19 cellular contexts compared by ENCODE assay signal in the genomic region with DNA sequence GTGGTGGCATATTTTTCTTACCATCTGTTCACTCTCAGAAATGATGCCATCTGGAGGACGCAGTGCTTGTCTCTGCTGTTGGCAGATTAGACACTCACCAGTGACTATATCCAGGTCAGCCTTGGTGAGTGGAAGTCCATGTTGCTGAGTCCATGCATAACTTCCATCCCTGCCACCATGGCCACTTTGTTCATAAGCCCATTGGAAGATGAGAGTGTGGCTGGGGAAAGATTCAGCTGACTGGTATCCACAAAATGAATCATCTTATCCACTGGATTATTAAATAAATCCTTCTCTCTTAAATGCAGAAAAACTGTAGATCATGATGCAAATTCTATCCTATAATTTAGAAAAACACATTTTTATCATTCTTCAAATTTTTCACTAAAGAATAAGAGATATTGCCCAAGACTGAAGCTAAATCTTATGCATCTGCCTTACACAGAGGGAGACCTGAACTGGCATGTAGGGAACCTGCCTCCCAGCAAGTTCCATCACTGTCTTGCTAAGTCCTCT.
DNase-seq lines count a peak whose midpoint lies in the region; ATAC-seq, FAIRE-seq and TF ChIP-seq lines count a peak whose summit lies in the region.
"Had no signal": no experiment of that assay in that cellular context is flagged by ENCODE, and none has a peak within 500 bp of the region (broad histone marks: within the 10 kb centered on the region; RNA-seq: fewer than 3 reads in every experiment).

No MANE protein-coding gene starts in this region.

- peaks cover 3% of the 10 kb centered on the region for H3K9me3 Mint-ChIP-seq in astrocyte (ENCODE audit: unreplicated experiment)
- peaks cover 4% of the 10 kb centered on the region for H3K9me3 Mint-ChIP-seq in activated CD4-positive, alpha-beta T cell treated with anti-CD3 and anti-CD28 coated beads, Interleukin-2, amount 10 ng/mL, durations not matched to agents 24 days and 14 days

- H3K4me1 ChIP-seq in astrocyte (ENCODE audit: insufficient read depth, low read length) (no peaks in the 10 kb centered on the region), right atrium auricular region (no peaks in the 10 kb centered on the region)
- H3K4me1 ChIP-seq: colonic mucosa, esophagus squamous epithelium, Peyer's patch had no signal

- intact Hi-C loops in activated CD4-positive, alpha-beta T cell treated with anti-CD3 and anti-CD28 coated beads, Interleukin-2, amount 10 ng/mL, durations not matched to agents 24 days and 14 days (cut with micrococcal nuclease): no loop called here

- ATAC-seq in GM21717 (IDR thresholded peaks at IDR 0.05; ENCODE audit: unreplicated experiment) (no peak), HG02981 (IDR thresholded peaks at IDR 0.05; ENCODE audit: unreplicated experiment) (no peak)
- ATAC-seq: mucosa of descending colon had no signal

- H3K27ac Mint-ChIP-seq in astrocyte (ENCODE audit: unreplicated experiment): no peak overlapping the region
- H3K27ac Mint-ChIP-seq in activated CD4-positive, alpha-beta T cell treated with anti-CD3 and anti-CD28 coated beads, Interleukin-2, amount 10 ng/mL, durations not matched to agents 24 days and 14 days: no peak overlapping the region
- H3K27ac Mint-ChIP-seq: activated naive CD4-positive, alpha-beta T cell treated with anti-CD3 and anti-CD28 coated beads, Interleukin-2, amount 10 ng/mL, durations not matched to agents 7 days and 5 days; CD4-positive, CD25-positive, alpha-beta regulatory T cell; immature natural killer cell had no signal

- no peak overlapping the region for H3K4me2 ChIP-seq in astrocyte (ENCODE audit: low read length)

- peaks cover 3% of the 10 kb centered on the region for H3K27me3 Mint-ChIP-seq in astrocyte (ENCODE audit: low read depth, unreplicated experiment)
- H3K27me3 Mint-ChIP-seq in activated CD4-positive, alpha-beta T cell treated with anti-CD3 and anti-CD28 coated beads, Interleukin-2, amount 10 ng/mL, durations not matched to agents 24 days and 14 days: no peaks in the 10 kb centered on the region
- H3K27me3 Mint-ChIP-seq: activated naive CD4-positive, alpha-beta T cell treated with anti-CD3 and anti-CD28 coated beads, Interleukin-2, amount 10 ng/mL, durations not matched to agents 7 days and 5 days; CD4-positive, CD25-positive, alpha-beta regulatory T cell had no signal

- DNase-seq in AG09309 (ENCODE audit: low read depth) (peak; percentile 80), HT1080 (ENCODE audit: low read depth) (peak; percentile 46), astrocyte (ENCODE audit: low read depth) (peak; percentile 63), iris pigment epithelial cell (ENCODE audit: low read depth) (peak; percentile 83), right atrium auricular region (ENCODE audit: low spot score) (no peak)
- DNase-seq in activated CD4-positive, alpha-beta T cell treated with anti-CD3 and anti-CD28 coated beads, Interleukin-2, amount 10 ng/mL, durations not matched to agents 24 days and 14 days: no peak
- DNase-seq: activated naive CD4-positive, alpha-beta T cell treated with anti-CD3 and anti-CD28 coated beads, Interleukin-2, amount 10 ng/mL, durations not matched to agents 7 days and 5 days; CD4-positive, CD25-positive, alpha-beta regulatory T cell; colonic mucosa; esophagus squamous epithelium; immature natural killer cell; mucosa of descending colon; NCI-H2171 treated with DMSO at 0.1 percent for 48 hours; Peyer's patch; stimulated activated CD4-positive, alpha-beta T cell treated with anti-CD3 and anti-CD28 coated beads, Interleukin-4, amount 100 ng/mL, for 24 hours; stimulated activated naive CD4-positive, alpha-beta T cell treated with Interleukin-2 at 50 U/mL for 16 hours; T-helper 9 cell had no signal

- no peaks in the 10 kb centered on the region for H4K20me1 ChIP-seq in astrocyte (ENCODE audit: insufficient read depth, low read length)

- no peaks in the 10 kb centered on the region for H3K9me3 ChIP-seq in astrocyte (ENCODE audit: insufficient read depth, low read depth, low read length)
- no peaks in the 10 kb centered on the region for H3K9me3 ChIP-seq in right atrium auricular region
- H3K9me3 ChIP-seq: colonic mucosa, esophagus squamous epithelium, mucosa of descending colon, Peyer's patch had no signal

- no peak overlapping the region for H2AFZ ChIP-seq in astrocyte (ENCODE audit: low read depth, low read length)

- H3K36me3 Mint-ChIP-seq in astrocyte (ENCODE audit: low read depth, unreplicated experiment): no peaks in the 10 kb centered on the region
- no peaks in the 10 kb centered on the region for H3K36me3 Mint-ChIP-seq in activated CD4-positive, alpha-beta T cell treated with anti-CD3 and anti-CD28 coated beads, Interleukin-2, amount 10 ng/mL, durations not matched to agents 24 days and 14 days (ENCODE audit: low read depth)
- H3K36me3 Mint-ChIP-seq: activated naive CD4-positive, alpha-beta T cell treated with anti-CD3 and anti-CD28 coated beads, Interleukin-2, amount 10 ng/mL, durations not matched to agents 7 days and 5 days; CD4-positive, CD25-positive, alpha-beta regulatory T cell; immature natural killer cell had no signal

- no peak overlapping the region for H3K9ac ChIP-seq in astrocyte (ENCODE audit: low read length)

- no peaks in the 10 kb centered on the region for H3K36me3 ChIP-seq in astrocyte (ENCODE audit: insufficient read depth, low read length)
- no peaks in the 10 kb centered on the region for H3K36me3 ChIP-seq in right atrium auricular region
- H3K36me3 ChIP-seq: colonic mucosa, esophagus squamous epithelium, Peyer's patch had no signal

- no peak overlapping the region for H3K4me3 Mint-ChIP-seq in astrocyte (ENCODE audit: unreplicated experiment)
- no peak overlapping the region for H3K4me3 Mint-ChIP-seq in activated CD4-positive, alpha-beta T cell treated with anti-CD3 and anti-CD28 coated beads, Interleukin-2, amount 10 ng/mL, durations not matched to agents 24 days and 14 days
- H3K4me3 Mint-ChIP-seq: activated naive CD4-positive, alpha-beta T cell treated with anti-CD3 and anti-CD28 coated beads, Interleukin-2, amount 10 ng/mL, durations not matched to agents 7 days and 5 days; CD4-positive, CD25-positive, alpha-beta regulatory T cell; immature natural killer cell had no signal

- TF ChIP-seq CTCF in AG09309 (IDR thresholded peaks at IDR 0.05; ENCODE audit: control insufficient read depth, insufficient read depth, low read depth, low read length, missing control alignments) (no peak), astrocyte (IDR thresholded peaks at IDR 0.05; ENCODE audit: insufficient read depth, low read depth, low read length) (no peak), right atrium auricular region (IDR thresholded peaks at IDR 0.05) (no peak)

- H3K4me3 ChIP-seq in AG09309 (ENCODE audit: control insufficient read depth, low read depth, low read length): no peak overlapping the region
- no peak overlapping the region for H3K4me3 ChIP-seq in astrocyte (ENCODE audit: insufficient read depth, low read depth, low read length)
- H3K4me3 ChIP-seq in right atrium auricular region: no peak overlapping the region
- H3K4me3 ChIP-seq: colonic mucosa, esophagus squamous epithelium, mucosa of descending colon, Peyer's patch had no signal

- no peaks in the 10 kb centered on the region for H3K27me3 ChIP-seq in astrocyte (ENCODE audit: insufficient read depth, low read length)
- no peaks in the 10 kb centered on the region for H3K27me3 ChIP-seq in right atrium auricular region
- H3K27me3 ChIP-seq: colonic mucosa, esophagus squamous epithelium, Peyer's patch had no signal

- H3K27ac ChIP-seq in astrocyte (ENCODE audit: low read depth, low read length) (no peak overlapping the region), right atrium auricular region (no peak overlapping the region)
- H3K27ac ChIP-seq: colonic mucosa, esophagus squamous epithelium, Peyer's patch had no signal

- H3K4me1 Mint-ChIP-seq in astrocyte (ENCODE audit: low read depth, unreplicated experiment): peaks cover 7% of the 10 kb centered on the region
- no peaks in the 10 kb centered on the region for H3K4me1 Mint-ChIP-seq in activated CD4-positive, alpha-beta T cell treated with anti-CD3 and anti-CD28 coated beads, Interleukin-2, amount 10 ng/mL, durations not matched to agents 24 days and 14 days
- H3K4me1 Mint-ChIP-seq: activated naive CD4-positive, alpha-beta T cell treated with anti-CD3 and anti-CD28 coated beads, Interleukin-2, amount 10 ng/mL, durations not matched to agents 7 days and 5 days; CD4-positive, CD25-positive, alpha-beta regulatory T cell; immature natural killer cell had no signal

- no peak for FAIRE-seq in astrocyte (lab: Jason Lieb, UNC)

- H3K79me2 ChIP-seq in astrocyte (ENCODE audit: insufficient read depth, low read length): no peaks in the 10 kb centered on the region

Comparison
In these comparisons a context has a peak if more than half of its experiments do, and no peak if none do; other contexts are left out.
1. DNase-seq: peak in AG09309 (single experiment), HT1080 (single experiment), astrocyte (single experiment) and iris pigment epithelial cell (single experiment); none in right atrium auricular region (single experiment) and activated CD4-positive, alpha-beta T cell treated with anti-CD3 and anti-CD28 coated beads, Interleukin-2, amount 10 ng/mL, durations not matched to agents 24 days and 14 days (single experiment).